ENCODE assay signal across 1 cellular context in the genomic region with DNA sequence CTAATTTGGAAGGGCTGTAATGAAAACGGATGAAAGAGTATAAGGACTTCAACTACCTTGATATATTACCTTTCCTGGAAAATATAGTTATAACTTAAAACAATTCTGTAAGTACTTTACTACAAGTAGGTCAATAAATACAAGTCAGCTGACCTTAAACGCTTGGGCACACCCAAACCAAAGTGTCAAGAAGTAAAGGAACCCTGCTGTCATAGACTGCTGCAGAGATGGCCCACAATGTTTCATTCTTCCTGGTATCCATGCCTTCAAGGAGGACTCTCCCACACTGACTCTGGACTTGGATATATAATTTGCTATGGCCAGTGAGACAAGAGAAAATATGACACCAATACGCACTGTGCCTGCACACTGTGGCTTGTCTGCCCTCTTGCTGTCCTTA.
TF ChIP-seq lines count a peak whose summit lies in the region.

No MANE protein-coding gene starts in this region.

TF ChIP-seq in HepG2, 621 proteins besides CTCF, POLR2A, EP300 and RAD21 (continued from another document):
- TF ChIP-seq, protein P1, sequence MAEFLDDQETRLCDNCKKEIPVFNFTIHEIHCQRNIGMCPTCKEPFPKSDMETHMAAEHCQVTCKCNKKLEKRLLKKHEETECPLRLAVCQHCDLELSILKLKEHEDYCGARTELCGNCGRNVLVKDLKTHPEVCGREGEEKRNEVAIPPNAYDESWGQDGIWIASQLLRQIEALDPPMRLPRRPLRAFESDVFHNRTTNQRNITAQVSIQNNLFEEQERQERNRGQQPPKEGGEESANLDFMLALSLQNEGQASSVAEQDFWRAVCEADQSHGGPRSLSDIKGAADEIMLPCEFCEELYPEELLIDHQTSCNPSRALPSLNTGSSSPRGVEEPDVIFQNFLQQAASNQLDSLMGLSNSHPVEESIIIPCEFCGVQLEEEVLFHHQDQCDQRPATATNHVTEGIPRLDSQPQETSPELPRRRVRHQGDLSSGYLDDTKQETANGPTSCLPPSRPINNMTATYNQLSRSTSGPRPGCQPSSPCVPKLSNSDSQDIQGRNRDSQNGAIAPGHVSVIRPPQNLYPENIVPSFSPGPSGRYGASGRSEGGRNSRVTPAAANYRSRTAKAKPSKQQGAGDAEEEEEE (CRISPR knock-in tag; IDR thresholded peaks at IDR 0.05; ENCODE audit: borderline replicate concordance) = no peak
- TF ChIP-seq, protein P2, sequence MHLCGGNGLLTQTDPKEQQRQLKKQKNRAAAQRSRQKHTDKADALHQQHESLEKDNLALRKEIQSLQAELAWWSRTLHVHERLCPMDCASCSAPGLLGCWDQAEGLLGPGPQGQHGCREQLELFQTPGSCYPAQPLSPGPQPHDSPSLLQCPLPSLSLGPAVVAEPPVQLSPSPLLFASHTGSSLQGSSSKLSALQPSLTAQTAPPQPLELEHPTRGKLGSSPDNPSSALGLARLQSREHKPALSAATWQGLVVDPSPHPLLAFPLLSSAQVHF (CRISPR knock-in tag; IDR thresholded peaks at IDR 0.05) = no peak
- TF ChIP-seq HNF4G (IDR thresholded peaks at IDR 0.05; ENCODE audit: borderline replicate concordance, low read depth, low read length) (no peak), HNF4G (CRISPR knock-in tag; IDR thresholded peaks at IDR 0.05; ENCODE audit: borderline replicate concordance, low read depth) (no peak), AGO1 (IDR thresholded peaks at IDR 0.05; ENCODE audit: low read depth, low read length, poor library complexity, severe bottlenecking) (no peak), KIAA2018 (CRISPR knock-in tag; IDR thresholded peaks at IDR 0.05; ENCODE audit: borderline replicate concordance) (no peak), ETV6 (CRISPR knock-in tag; conservative IDR thresholded peaks at IDR 0.05) (no peak), CBX5 (CRISPR knock-in tag; IDR thresholded peaks at IDR 0.05; ENCODE audit: borderline replicate concordance) (no peak), SAP130 (CRISPR knock-in tag; IDR thresholded peaks at IDR 0.05; ENCODE audit: low read depth) (no peak)
